ENCODE assay signal across 24 cellular contexts in genomic region chr4:142312391-142312790, GRCh38.
"Had no signal": no experiment of that assay in that cellular context is flagged by ENCODE, and none has a peak within 500 bp of the region (broad histone marks: within the 10 kb centered on the region; RNA-seq: fewer than 3 reads in every experiment).

No MANE protein-coding gene starts in this region.

- ATAC-seq: effector memory CD8-positive, alpha-beta T cell; left colon; natural killer cell treated with Interleukin-12 subunit alpha and Interleukin-12 subunit beta and Interleukin-15 and Interleukin-18, amount 100 ng/mL, for 72 hours; stimulated activated effector memory CD8-positive, alpha-beta T cell treated with anti-CD3 and anti-CD28 coated beads, Interleukin-12 subunit alpha, Interleukin-12 subunit beta, amount 100 ng/mL, for 72 hours; WTC11 had no signal

- DNase-seq: activated CD4-positive, alpha-beta T cell treated with anti-CD3 and anti-CD28 coated beads for 48 hours; activated CD8-positive, alpha-beta memory T cell treated with anti-CD3 and anti-CD28 coated beads for 24 hours; activated CD8-positive, alpha-beta memory T cell treated with anti-CD3 and anti-CD28 coated beads, Interleukin-2, amount 50 U/mL, for 48 hours; activated naive CD4-positive, alpha-beta T cell; adrenal gland; effector memory CD8-positive, alpha-beta T cell; esophagus squamous epithelium; glutamatergic neuron; hypothalamus; islet precursor cell; left colon; sigmoid colon; stimulated activated CD4-positive, alpha-beta T cell treated with anti-CD3 and anti-CD28 coated beads, Interleukin-4, amount 100 ng/mL, for 24 hours; stomach; SW 1271 had no signal

- H3K36me3 ChIP-seq: adrenal gland, esophagus squamous epithelium, sigmoid colon, stomach had no signal

- H3K4me3 ChIP-seq: adrenal gland, esophagus squamous epithelium, lung, sigmoid colon, stomach had no signal

- H3K36me3 Mint-ChIP-seq: natural killer cell treated with Interleukin-12 subunit alpha and Interleukin-12 subunit beta and Interleukin-15 and Interleukin-18, amount 100 ng/mL, for 72 hours; WTC11 had no signal

- H3K4me1 Mint-ChIP-seq: WTC11 had no signal

- H3K27me3 ChIP-seq: adrenal gland, esophagus squamous epithelium, sigmoid colon, stomach had no signal

- H3K27ac Mint-ChIP-seq: natural killer cell treated with Interleukin-12 subunit alpha and Interleukin-12 subunit beta and Interleukin-15 and Interleukin-18, amount 100 ng/mL, for 72 hours; stimulated activated effector memory CD8-positive, alpha-beta T cell treated with anti-CD3 and anti-CD28 coated beads, Interleukin-12 subunit alpha, Interleukin-12 subunit beta, amount 100 ng/mL, for 72 hours; type B pancreatic cell; WTC11 had no signal

- FAIRE-seq: astrocyte, bronchial epithelial cell, TTC549 had no signal

- H3K9me3 Mint-ChIP-seq: effector memory CD8-positive, alpha-beta T cell; natural killer cell treated with Interleukin-12 subunit alpha and Interleukin-12 subunit beta and Interleukin-15 and Interleukin-18, amount 100 ng/mL, for 72 hours; stimulated activated effector memory CD8-positive, alpha-beta T cell treated with anti-CD3 and anti-CD28 coated beads, Interleukin-12 subunit alpha, Interleukin-12 subunit beta, amount 100 ng/mL, for 72 hours; T-helper 2 cell treated with Interferon-gamma antibody and Interleukin-4, amounts not matched to agents 5 μg/mL and 100 μg/mL, for 36 hours; type B pancreatic cell; WTC11 had no signal

- H3K4me3 Mint-ChIP-seq: effector memory CD8-positive, alpha-beta T cell; natural killer cell treated with Interleukin-12 subunit alpha and Interleukin-12 subunit beta and Interleukin-15 and Interleukin-18, amount 100 ng/mL, for 72 hours; stimulated activated effector memory CD8-positive, alpha-beta T cell treated with anti-CD3 and anti-CD28 coated beads, Interleukin-12 subunit alpha, Interleukin-12 subunit beta, amount 100 ng/mL, for 72 hours; T-helper 2 cell treated with Interferon-gamma antibody and Interleukin-4, amounts not matched to agents 5 μg/mL and 100 μg/mL, for 36 hours; type B pancreatic cell; WTC11 had no signal

- H3K27me3 Mint-ChIP-seq: effector memory CD8-positive, alpha-beta T cell; natural killer cell treated with Interleukin-12 subunit alpha and Interleukin-12 subunit beta and Interleukin-15 and Interleukin-18, amount 100 ng/mL, for 72 hours; type B pancreatic cell had no signal

- H3K27ac ChIP-seq: adrenal gland, esophagus squamous epithelium, sigmoid colon, stomach had no signal
